In genomic region chr2:105814291-105814940, GRCh38 we compare ENCODE assay signal across 18 cellular contexts.
DNase-seq lines count a peak whose midpoint lies in the region; TF ChIP-seq lines count a peak whose summit lies in the region.
"Had no signal": no experiment of that assay in that cellular context is flagged by ENCODE, and none has a peak within 500 bp of the region (broad histone marks: within the 10 kb centered on the region; RNA-seq: fewer than 3 reads in every experiment).

No MANE protein-coding gene starts in this region.

- peaks cover 5% of the 10 kb centered on the region for H3K9me3 Mint-ChIP-seq in activated naive CD4-positive, alpha-beta T cell treated with anti-CD3 and anti-CD28 coated beads, Interleukin-2, amount 50 U/mL, for 24 hours
- H3K9me3 Mint-ChIP-seq in activated naive CD8-positive, alpha-beta T cell treated with anti-CD3 and anti-CD28 coated beads for 36 hours, result peaks cover 3% of the 10 kb centered on the region
- H3K9me3 Mint-ChIP-seq: immature natural killer cell had no signal

- H3K27ac Mint-ChIP-seq in activated naive CD4-positive, alpha-beta T cell treated with anti-CD3 and anti-CD28 coated beads, Interleukin-2, amount 50 U/mL, for 24 hours, result peak overlapping the region; percentile 90
- H3K27ac Mint-ChIP-seq in activated naive CD8-positive, alpha-beta T cell treated with anti-CD3 and anti-CD28 coated beads for 36 hours, result peak overlapping the region; percentile 12

- peaks cover 0 to 58% (median 43%) of the 10 kb centered on the region in 4 donors for H3K4me1 ChIP-seq in tibial artery

- no peak overlapping the region for H3K4me3 Mint-ChIP-seq in activated naive CD4-positive, alpha-beta T cell treated with anti-CD3 and anti-CD28 coated beads, Interleukin-2, amount 50 U/mL, for 24 hours
- no peak overlapping the region for H3K4me3 Mint-ChIP-seq in activated naive CD8-positive, alpha-beta T cell treated with anti-CD3 and anti-CD28 coated beads for 36 hours
- H3K4me3 Mint-ChIP-seq: immature natural killer cell had no signal

- no peaks in the 10 kb centered on the region for H3K27me3 ChIP-seq in tibial artery
- H3K27me3 ChIP-seq: body of pancreas had no signal

- H3K4me3 ChIP-seq in fibroblast of mammary gland (ENCODE audit: control insufficient read depth, low read depth, low read length) (no peak overlapping the region), tibial artery (no peak overlapping the region)
- H3K4me3 ChIP-seq: body of pancreas had no signal

- H3K4me1 Mint-ChIP-seq in activated naive CD4-positive, alpha-beta T cell treated with anti-CD3 and anti-CD28 coated beads, Interleukin-2, amount 50 U/mL, for 24 hours, result peaks cover 86% of the 10 kb centered on the region
- peaks cover 72% of the 10 kb centered on the region for H3K4me1 Mint-ChIP-seq in activated naive CD8-positive, alpha-beta T cell treated with anti-CD3 and anti-CD28 coated beads for 36 hours

- peaks cover 21% of the 10 kb centered on the region for H3K36me3 Mint-ChIP-seq in activated naive CD4-positive, alpha-beta T cell treated with anti-CD3 and anti-CD28 coated beads, Interleukin-2, amount 50 U/mL, for 24 hours
- peaks cover 64% of the 10 kb centered on the region for H3K36me3 Mint-ChIP-seq in activated naive CD8-positive, alpha-beta T cell treated with anti-CD3 and anti-CD28 coated beads for 36 hours

- H3K27me3 Mint-ChIP-seq in activated naive CD4-positive, alpha-beta T cell treated with anti-CD3 and anti-CD28 coated beads, Interleukin-2, amount 50 U/mL, for 24 hours, result no peaks in the 10 kb centered on the region
- H3K27me3 Mint-ChIP-seq in activated naive CD8-positive, alpha-beta T cell treated with anti-CD3 and anti-CD28 coated beads for 36 hours, result no peaks in the 10 kb centered on the region

- DNase-seq in activated naive CD4-positive, alpha-beta T cell treated with anti-CD3 and anti-CD28 coated beads, Interleukin-2, amount 50 U/mL, for 16 hours, result no peak
- no peak for DNase-seq in activated naive CD8-positive, alpha-beta T cell treated with anti-CD3 and anti-CD28 coated beads for 36 hours
- DNase-seq in fibroblast of mammary gland (ENCODE audit: low read depth), result peak; percentile 83
- no peak for DNase-seq in tibial artery
- no peak for DNase-seq in pons (ENCODE audit: low spot score)
- no peak for DNase-seq in DMS79 treated with DMSO at 0.1 percent for 48 hours (lab: John Stamatoyannopoulos, UW)
- DNase-seq in GF-D8 (lab: John Stamatoyannopoulos, UW), result no peak
- DNase-seq: body of pancreas; effector CD4-positive, alpha-beta T cell; immature natural killer cell; KBM-7; mesenchymal stem cell; NCI-H146; NCI-H524 treated with DMSO at 0.1 percent for 48 hours; nucleus accumbens; PC-3 had no signal

- peak overlapping the region; percentile 3 to 26 for H3K27ac ChIP-seq in tibial artery
- H3K27ac ChIP-seq: body of pancreas, VCaP had no signal

- TF ChIP-seq CTCF in fibroblast of mammary gland (conservative IDR thresholded peaks at IDR 0.05; ENCODE audit: control insufficient read depth, insufficient read depth, low read depth, low read length) (no peak), tibial artery (IDR thresholded peaks at IDR 0.05) (no peak)

- peaks cover 0 to 9% (median 0%) of the 10 kb centered on the region in 3 donors for H3K36me3 ChIP-seq in tibial artery

- no peaks in the 10 kb centered on the region for H3K9me3 ChIP-seq in tibial artery
- H3K9me3 ChIP-seq: body of pancreas had no signal

- intact Hi-C loops in tibial artery (cut with DNase I; ENCODE audit: low total_unique reads), result loop anchor here (5.0 kb wide), 1 partner anchor 237 kb away; no protein-coding TSS in a partner anchor
